In genomic region chr20:62649140-62649539, GRCh38 we compare ENCODE assay signal across 1 cellular context.
TF ChIP-seq lines count a peak whose summit lies in the region.

No MANE protein-coding gene starts in this region.

TF ChIP-seq in HEK293, 187 proteins besides CTCF, POLR2A, EP300 and RAD21 (continued from another document):
- TF ChIP-seq ZNF776 (tag by site-specific recombination; IDR thresholded peaks at IDR 0.05; ENCODE audit: borderline replicate concordance) (no peak), ZNF423 (tag by site-specific recombination; IDR thresholded peaks at IDR 0.05) (no peak), ZNF18 (tag by site-specific recombination; IDR thresholded peaks at IDR 0.05) (no peak), KLF17 (tag by site-specific recombination; IDR thresholded peaks at IDR 0.05) (no peak), FEZF1 (tag by site-specific recombination; IDR thresholded peaks at IDR 0.05) (0 out of 2 replicates have a peak, but pooled peaks have one; percentile 14), ZNF274 (IDR thresholded peaks at IDR 0.05; ENCODE audit: low read length) (no peak), ZNF274 (tag by site-specific recombination; IDR thresholded peaks at IDR 0.05; ENCODE audit: borderline replicate concordance) (no peak), BCL6B (tag by site-specific recombination; IDR thresholded peaks at IDR 0.05) (no peak), ZNF10 (tag by site-specific recombination; IDR thresholded peaks at IDR 0.05) (peak; percentile 99), ZNF558 (tag by site-specific recombination; IDR thresholded peaks at IDR 0.05) (no peak), ZNF174 (tag by site-specific recombination; IDR thresholded peaks at IDR 0.05) (no peak), MYNN (tag by site-specific recombination; IDR thresholded peaks at IDR 0.05; ENCODE audit: borderline replicate concordance) (no peak), SP2 (tag by site-specific recombination; IDR thresholded peaks at IDR 0.05) (0 out of 2 replicates have a peak, but pooled peaks have one; percentile 12)
- TF ChIP-seq, protein P1, sequence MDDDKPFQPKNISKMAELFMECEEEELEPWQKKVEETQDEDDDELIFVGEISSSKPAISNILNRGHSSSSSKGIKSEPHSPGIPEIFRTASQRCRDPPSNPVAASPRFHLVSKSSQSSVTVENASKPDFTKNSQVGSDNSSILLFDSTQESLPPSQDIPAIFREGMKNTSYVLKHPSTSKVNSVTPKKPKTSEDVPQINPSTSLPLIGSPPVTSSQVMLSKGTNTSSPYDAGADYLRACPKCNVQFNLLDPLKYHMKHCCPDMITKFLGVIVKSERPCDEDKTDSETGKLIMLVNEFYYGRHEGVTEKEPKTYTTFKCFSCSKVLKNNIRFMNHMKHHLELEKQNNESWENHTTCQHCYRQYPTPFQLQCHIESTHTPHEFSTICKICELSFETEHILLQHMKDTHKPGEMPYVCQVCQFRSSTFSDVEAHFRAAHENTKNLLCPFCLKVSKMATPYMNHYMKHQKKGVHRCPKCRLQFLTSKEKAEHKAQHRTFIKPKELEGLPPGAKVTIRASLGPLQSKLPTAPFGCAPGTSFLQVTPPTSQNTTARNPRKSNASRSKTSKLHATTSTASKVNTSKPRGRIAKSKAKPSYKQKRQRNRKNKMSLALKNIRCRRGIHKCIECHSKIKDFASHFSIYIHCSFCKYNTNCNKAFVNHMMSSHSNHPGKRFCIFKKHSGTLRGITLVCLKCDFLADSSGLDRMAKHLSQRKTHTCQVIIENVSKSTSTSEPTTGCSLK (tag by site-specific recombination; IDR thresholded peaks at IDR 0.05), result no peak
